ENCODE assay signal across 20 cellular contexts in the genomic region with DNA sequence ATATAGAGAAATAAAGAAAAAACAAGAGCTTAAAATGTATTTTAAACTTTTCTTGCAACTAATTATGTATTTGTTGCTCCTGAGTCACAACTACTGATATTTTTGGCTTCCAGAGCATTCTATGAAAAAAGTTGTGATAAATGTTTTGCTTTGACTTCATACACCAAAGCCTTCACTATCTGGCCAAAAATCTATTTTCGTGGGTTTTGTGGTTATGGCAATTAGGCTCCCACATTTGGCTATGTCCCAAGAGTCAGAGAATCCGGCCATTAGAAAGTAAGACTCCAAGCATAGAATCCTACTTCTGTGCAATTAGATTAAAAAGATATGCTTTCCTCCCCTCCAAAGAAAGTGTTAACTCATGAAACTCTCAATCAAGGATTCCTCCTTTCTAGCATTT.
A peak's percentile ranks its signal among the peaks of the same experiment; 100 is the strongest.
DNase-seq lines count a peak whose midpoint lies in the region; ATAC-seq, FAIRE-seq and TF ChIP-seq lines count a peak whose summit lies in the region.
"Had no signal": no experiment of that assay in that cellular context is flagged by ENCODE, and none has a peak within 500 bp of the region (broad histone marks: within the 10 kb centered on the region; RNA-seq: fewer than 3 reads in every experiment).

No MANE protein-coding gene starts in this region.

- POLR2A ChIA-PET in SK-N-SH (lab: Yijun Ruan, JAX) = no interaction called here

- ATAC-seq in SK-N-SH treated with all-trans-retinoic acid at 6 μM for 48 hours (no peak), GM18861 (IDR thresholded peaks at IDR 0.05; ENCODE audit: unreplicated experiment) (no peak)
- ATAC-seq: A549; activated naive CD4-positive, alpha-beta T cell treated with anti-CD3 and anti-CD28 coated beads, Interleukin-2, amount 50 U/mL, for 72 hours; heart right ventricle had no signal

- TF ChIP-seq CTCF in SK-N-SH (IDR thresholded peaks at IDR 0.05) = no peak
- no peak for TF ChIP-seq CTCF in fibroblast of lung (conservative IDR thresholded peaks at IDR 0.05 in 1 of 2, IDR thresholded peaks at IDR 0.05 in 1 of 2; ENCODE audit: low read depth in 1 of 2, low read length in 2 of 2)
- TF ChIP-seq CTCF in colonic mucosa (IDR thresholded peaks at IDR 0.05) = no peak

- CTCF ChIA-PET in SK-N-SH (lab: Yijun Ruan, JAX) = no interaction called here

- no peak overlapping the region for H3K4me2 ChIP-seq in SK-N-SH
- H3K4me2 ChIP-seq in fibroblast of lung (ENCODE audit: extremely low read depth, insufficient read depth, low read length) = no peak overlapping the region
- H3K4me2 ChIP-seq: A549; BLaER1 treated with 17β-estradiol and CSF1 and Interleukin-3, amounts not matched to agents 10 nM and 100 nM had no signal

- no peak for TF ChIP-seq EP300 in SK-N-SH (IDR thresholded peaks at IDR 0.05; ENCODE audit: borderline replicate concordance in 1 of 2, low read depth in 1 of 2, low read length in 1 of 2)

- H2AFZ ChIP-seq in SK-N-SH (ENCODE audit: low read depth) (no peak overlapping the region), fibroblast of lung (ENCODE audit: low read length) (no peak overlapping the region)

- no peak overlapping the region for H3K4me3 ChIP-seq in SK-N-SH (ENCODE audit: low read depth in 2 of 2, low read length in 1 of 2)
- H3K4me3 ChIP-seq in fibroblast of lung (replicated peaks in 1 of 4; ENCODE audit: control extremely low read depth in 1 of 4, insufficient read depth in 1 of 4, low read depth in 3 of 4, low read length in 4 of 4) = no peak overlapping the region
- no peak overlapping the region for H3K4me3 ChIP-seq in colonic mucosa
- H3K4me3 ChIP-seq: A549; BLaER1 treated with 17β-estradiol and CSF1 and Interleukin-3, amounts not matched to agents 10 nM and 100 nM; heart right ventricle had no signal

- FAIRE-seq in RCC 7860 (lab: Jason Lieb, UNC) = peak; percentile 37
- FAIRE-seq in urothelium cell line (lab: Jason Lieb, UNC) = no peak
- FAIRE-seq: A549 had no signal

- no peaks in the 10 kb centered on the region for H3K4me1 ChIP-seq in SK-N-SH (ENCODE audit: control insufficient read depth in 1 of 2, insufficient read depth in 2 of 2, low read depth in 1 of 2, low read length in 1 of 2)
- no peaks in the 10 kb centered on the region for H3K4me1 ChIP-seq in fibroblast of lung (ENCODE audit: control insufficient read depth, extremely low read depth, insufficient read depth, low read length)
- H3K4me1 ChIP-seq in colonic mucosa = no peaks in the 10 kb centered on the region
- H3K4me1 ChIP-seq: A549, heart right ventricle had no signal

- H3K27ac ChIP-seq in SK-N-SH (ENCODE audit: low read depth in 2 of 2, low read length in 1 of 2) (no peak overlapping the region), fibroblast of lung (ENCODE audit: insufficient read depth, low read length) (no peak overlapping the region), colonic mucosa (no peak overlapping the region)
- H3K27ac ChIP-seq: A549; BLaER1 treated with 17β-estradiol and CSF1 and Interleukin-3, amounts not matched to agents 10 nM and 100 nM; heart right ventricle; neutrophil had no signal

- intact Hi-C loops in colonic mucosa (cut with DNase I) = no loop called here

- H4K20me1 ChIP-seq in SK-N-SH (ENCODE audit: insufficient read depth) (no peaks in the 10 kb centered on the region), fibroblast of lung (ENCODE audit: control insufficient read depth, extremely low read depth, insufficient read depth, low read length) (no peaks in the 10 kb centered on the region)
- H4K20me1 ChIP-seq: BLaER1 treated with 17β-estradiol and CSF1 and Interleukin-3, amounts not matched to agents 10 nM and 100 nM had no signal

- no peaks in the 10 kb centered on the region for H3K79me2 ChIP-seq in SK-N-SH (ENCODE audit: insufficient read depth)
- no peaks in the 10 kb centered on the region for H3K79me2 ChIP-seq in fibroblast of lung (ENCODE audit: control insufficient read depth, insufficient read depth, low read length)

- no peaks in the 10 kb centered on the region for H3F3A ChIP-seq in SK-N-SH (replicated peaks; ENCODE audit: insufficient read depth)

- no peak for DNase-seq in SK-N-SH
- peak; percentile 11 for DNase-seq in RCC 7860 (ENCODE audit: low spot score)
- peak; percentile 50 to 79 for DNase-seq in fibroblast of lung (ENCODE audit: low read depth in 2 of 2)
- DNase-seq in urothelium cell line (ENCODE audit: low spot score) = peak; percentile 8
- DNase-seq in colonic mucosa = no peak
- DNase-seq in SHP77 treated with DMSO at 0.1 percent for 48 hours (lab: John Stamatoyannopoulos, UW) = no peak
- DNase-seq: activated CD4-positive, alpha-beta T cell treated with anti-CD3 and anti-CD28 coated beads for 48 hours; cortex of kidney; GF-D8; heart right ventricle; immature natural killer cell; IMR-90; NCI-H2081; NCI-H446 had no signal

- H3K27me3 ChIP-seq in SK-N-SH (ENCODE audit: insufficient read depth) (peaks cover 6% of the 10 kb centered on the region; the same call in 1 of the 2 replicates), fibroblast of lung (ENCODE audit: control insufficient read depth, insufficient read depth, low read length) (no peaks in the 10 kb centered on the region), colonic mucosa (no peaks in the 10 kb centered on the region)
- H3K27me3 ChIP-seq: BLaER1 treated with 17β-estradiol and CSF1 and Interleukin-3, amounts not matched to agents 10 nM and 100 nM; heart right ventricle; neutrophil had no signal

- H3K36me3 ChIP-seq in SK-N-SH (replicated peaks in 1 of 2; ENCODE audit: control insufficient read depth in 1 of 2, insufficient read depth in 2 of 2, low read length in 1 of 2) (no peaks in the 10 kb centered on the region), fibroblast of lung (ENCODE audit: control insufficient read depth, insufficient read depth, low read length) (no peaks in the 10 kb centered on the region), colonic mucosa (no peaks in the 10 kb centered on the region)
- H3K36me3 ChIP-seq: BLaER1 treated with 17β-estradiol and CSF1 and Interleukin-3, amounts not matched to agents 10 nM and 100 nM; heart right ventricle; neutrophil had no signal

- H3K9me3 ChIP-seq in SK-N-SH (no peaks in the 10 kb centered on the region), fibroblast of lung (ENCODE audit: control insufficient read depth, insufficient read depth, low read depth, low read length) (no peaks in the 10 kb centered on the region), colonic mucosa (no peaks in the 10 kb centered on the region)
- H3K9me3 ChIP-seq: A549; BLaER1 treated with 17β-estradiol and CSF1 and Interleukin-3, amounts not matched to agents 10 nM and 100 nM; heart right ventricle; neutrophil had no signal

- H3K9me2 ChIP-seq in SK-N-SH = no peaks in the 10 kb centered on the region

- 12% methylated on average over 2 of the region's 2 CpGs for WGBS in SK-N-SH (ENCODE audit: low lambda C conversion rate)

- H3K9ac ChIP-seq in SK-N-SH = no peak overlapping the region
- no peak overlapping the region for H3K9ac ChIP-seq in fibroblast of lung (ENCODE audit: insufficient read depth, low read length)
- no peak overlapping the region for H3K9ac ChIP-seq in colonic mucosa (ENCODE audit: low read depth in 2 of 2, low read length in 2 of 2)
- H3K9ac ChIP-seq: BLaER1 treated with 17β-estradiol and CSF1 and Interleukin-3, amounts not matched to agents 10 nM and 100 nM had no signal

- no peak for TF ChIP-seq RAD21 in SK-N-SH (IDR thresholded peaks at IDR 0.05; ENCODE audit: low read length)

TF ChIP-seq in SK-N-SH, 30 proteins besides CTCF, POLR2A, EP300 and RAD21:
- TF ChIP-seq, protein P1, sequence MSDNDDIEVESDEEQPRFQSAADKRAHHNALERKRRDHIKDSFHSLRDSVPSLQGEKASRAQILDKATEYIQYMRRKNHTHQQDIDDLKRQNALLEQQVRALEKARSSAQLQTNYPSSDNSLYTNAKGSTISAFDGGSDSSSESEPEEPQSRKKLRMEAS (IDR thresholded peaks at IDR 0.05; ENCODE audit: low read depth) = no peak
- TF ChIP-seq NFIC (IDR thresholded peaks at IDR 0.05; ENCODE audit: borderline replicate concordance) (peak; percentile 47; the same call in 1 of the 2 replicates), JUND (IDR thresholded peaks at IDR 0.05) (no peak), TCF12 (IDR thresholded peaks at IDR 0.05) (0 out of 2 replicates have a peak, but pooled peaks have one; percentile 8)
TF ChIP-seq in SK-N-SH: peak in this region for 2.

TF ChIP-seq in SK-N-SH treated with all-trans-retinoic acid at 6 μM for 48 hours, 23 proteins besides CTCF, POLR2A, EP300 and RAD21 (continues in another document):
- TF ChIP-seq, protein P2, sequence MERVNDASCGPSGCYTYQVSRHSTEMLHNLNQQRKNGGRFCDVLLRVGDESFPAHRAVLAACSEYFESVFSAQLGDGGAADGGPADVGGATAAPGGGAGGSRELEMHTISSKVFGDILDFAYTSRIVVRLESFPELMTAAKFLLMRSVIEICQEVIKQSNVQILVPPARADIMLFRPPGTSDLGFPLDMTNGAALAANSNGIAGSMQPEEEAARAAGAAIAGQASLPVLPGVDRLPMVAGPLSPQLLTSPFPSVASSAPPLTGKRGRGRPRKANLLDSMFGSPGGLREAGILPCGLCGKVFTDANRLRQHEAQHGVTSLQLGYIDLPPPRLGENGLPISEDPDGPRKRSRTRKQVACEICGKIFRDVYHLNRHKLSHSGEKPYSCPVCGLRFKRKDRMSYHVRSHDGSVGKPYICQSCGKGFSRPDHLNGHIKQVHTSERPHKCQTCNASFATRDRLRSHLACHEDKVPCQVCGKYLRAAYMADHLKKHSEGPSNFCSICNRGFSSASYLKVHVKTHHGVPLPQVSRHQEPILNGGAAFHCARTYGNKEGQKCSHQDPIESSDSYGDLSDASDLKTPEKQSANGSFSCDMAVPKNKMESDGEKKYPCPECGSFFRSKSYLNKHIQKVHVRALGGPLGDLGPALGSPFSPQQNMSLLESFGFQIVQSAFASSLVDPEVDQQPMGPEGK (CRISPR knock-in tag; IDR thresholded peaks at IDR 0.05; ENCODE audit: borderline replicate concordance) = no peak
- TF ChIP-seq, protein P3, sequence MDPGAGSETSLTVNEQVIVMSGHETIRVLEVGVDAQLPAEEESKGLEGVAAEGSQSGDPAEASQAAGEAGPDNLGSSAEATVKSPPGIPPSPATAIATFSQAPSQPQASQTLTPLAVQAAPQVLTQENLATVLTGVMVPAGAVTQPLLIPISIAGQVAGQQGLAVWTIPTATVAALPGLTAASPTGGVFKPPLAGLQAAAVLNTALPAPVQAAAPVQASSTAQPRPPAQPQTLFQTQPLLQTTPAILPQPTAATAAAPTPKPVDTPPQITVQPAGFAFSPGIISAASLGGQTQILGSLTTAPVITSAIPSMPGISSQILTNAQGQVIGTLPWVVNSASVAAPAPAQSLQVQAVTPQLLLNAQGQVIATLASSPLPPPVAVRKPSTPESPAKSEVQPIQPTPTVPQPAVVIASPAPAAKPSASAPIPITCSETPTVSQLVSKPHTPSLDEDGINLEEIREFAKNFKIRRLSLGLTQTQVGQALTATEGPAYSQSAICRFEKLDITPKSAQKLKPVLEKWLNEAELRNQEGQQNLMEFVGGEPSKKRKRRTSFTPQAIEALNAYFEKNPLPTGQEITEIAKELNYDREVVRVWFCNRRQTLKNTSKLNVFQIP (CRISPR knock-in tag; IDR thresholded peaks at IDR 0.05; ENCODE audit: borderline replicate concordance, low read depth) = no peak
- no peak for TF ChIP-seq CSDC2 (CRISPR knock-in tag; IDR thresholded peaks at IDR 0.05)
- TF ChIP-seq OSR1 (CRISPR knock-in tag; IDR thresholded peaks at IDR 0.05) = no peak

Comparison
In these comparisons a context has a peak if more than half of its experiments do, and no peak if none do; other contexts are left out.
1. DNase-seq: peak in RCC 7860 (single experiment), fibroblast of lung (2 of 2) and urothelium cell line (single experiment); none in SK-N-SH (single experiment), colonic mucosa (single experiment) and SHP77 treated with DMSO at 0.1 percent for 48 hours (single experiment).